Comparison of ENCODE assay signal across 10 cellular contexts in the genomic region with DNA sequence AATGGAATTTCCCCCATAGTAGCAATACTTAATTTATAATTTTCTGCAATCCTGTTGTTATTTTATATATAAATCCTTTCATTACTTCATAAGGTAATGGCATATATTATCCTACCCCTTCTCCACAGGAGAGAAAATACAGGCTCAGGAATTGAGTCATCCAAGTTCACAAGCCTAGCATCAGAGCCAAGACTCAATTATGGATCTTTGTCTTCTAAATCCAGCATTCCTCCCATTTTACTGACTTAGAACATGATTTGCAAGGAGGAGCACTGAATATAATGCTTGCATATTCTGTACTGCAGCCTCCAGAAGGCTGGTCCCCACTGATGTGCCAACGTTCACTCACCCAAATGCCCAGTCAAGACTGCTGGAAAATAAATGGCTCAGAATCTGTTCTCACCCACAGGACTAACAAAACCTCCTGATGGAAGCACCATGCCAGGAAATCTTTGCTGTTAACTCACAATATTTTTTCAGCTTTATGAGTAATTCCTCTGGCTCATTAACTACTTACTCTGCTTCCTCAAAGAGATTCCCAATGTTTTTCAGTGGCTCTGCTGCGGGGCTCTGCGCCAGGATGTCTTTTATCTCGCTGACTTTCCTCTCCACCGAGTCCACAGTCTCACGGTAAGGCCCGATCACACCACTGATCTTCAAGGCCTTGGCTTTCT. TPM values are rescaled to one million over a fixed set of nuclear protein-coding genes. Genes with fewer than 3 reads are reported as not detected.
DNase-seq lines count a peak whose midpoint lies in the region; ATAC-seq and TF ChIP-seq lines count a peak whose summit lies in the region.
"Had no signal": no experiment of that assay in that cellular context is flagged by ENCODE, and none has a peak within 500 bp of the region (broad histone marks: within the 10 kb centered on the region; RNA-seq: fewer than 3 reads in every experiment).

No MANE protein-coding gene starts in this region.

- H3K4me3 ChIP-seq in colonic mucosa (no peak overlapping the region), left lung (no peak overlapping the region), subcutaneous abdominal adipose tissue (ENCODE audit: low read depth in 1 of 5, low read length in 5 of 5) (no peak overlapping the region)
- H3K4me3 ChIP-seq: K562 had no signal

- TF ChIP-seq CTCF in HFFc6 (IDR thresholded peaks at IDR 0.05) (no peak), colonic mucosa (IDR thresholded peaks at IDR 0.05) (no peak), left lung (IDR thresholded peaks at IDR 0.05) (no peak)

- no peaks in the 10 kb centered on the region for H3K9me3 Mint-ChIP-seq in HFFc6
- no peaks in the 10 kb centered on the region for H3K9me3 Mint-ChIP-seq in activated CD4-positive, alpha-beta memory T cell treated with anti-CD3 and anti-CD28 coated beads for 36 hours
- H3K9me3 Mint-ChIP-seq: activated T-cell treated with anti-CD3 and anti-CD28 coated beads, Interleukin-2, amount 50 U/mL, for 4 hours had no signal

- peaks cover 6% of the 10 kb centered on the region; the same call in 1 of the 2 replicates for H3K27me3 Mint-ChIP-seq in HFFc6 (ENCODE audit: insufficient read depth)
- H3K27me3 Mint-ChIP-seq in activated CD4-positive, alpha-beta memory T cell treated with anti-CD3 and anti-CD28 coated beads for 36 hours: no peaks in the 10 kb centered on the region

- H3K4me3 Mint-ChIP-seq in HFFc6: peak overlapping the region; percentile 71
- H3K4me3 Mint-ChIP-seq in activated CD4-positive, alpha-beta memory T cell treated with anti-CD3 and anti-CD28 coated beads for 36 hours: no peak overlapping the region
- H3K4me3 Mint-ChIP-seq: activated T-cell treated with anti-CD3 and anti-CD28 coated beads, Interleukin-2, amount 50 U/mL, for 4 hours had no signal

- H3K27ac Mint-ChIP-seq in HFFc6: peak overlapping the region; percentile 88
- H3K27ac Mint-ChIP-seq in activated CD4-positive, alpha-beta memory T cell treated with anti-CD3 and anti-CD28 coated beads for 36 hours: no peak overlapping the region

- CTCF ChIA-PET in activated CD4-positive, alpha-beta memory T cell treated with anti-CD3 and anti-CD28 coated beads for 36 hours (lab: Charles Lee): no interaction called here

- intact Hi-C loops in colonic mucosa (cut with DNase I): loop anchor here (10.0 kb wide), 1 partner anchor 45 kb away; no protein-coding TSS in a partner anchor
- intact Hi-C loops in left lung (cut with DNase I): no loop called here
- intact Hi-C loops in activated CD4-positive, alpha-beta memory T cell treated with anti-CD3 and anti-CD28 coated beads for 36 hours (cut with micrococcal nuclease): no loop called here

- no peaks in the 10 kb centered on the region for H3K27me3 ChIP-seq in colonic mucosa
- no peaks in the 10 kb centered on the region for H3K27me3 ChIP-seq in left lung
- no peaks in the 10 kb centered on the region for H3K27me3 ChIP-seq in subcutaneous abdominal adipose tissue (ENCODE audit: control insufficient read depth in 5 of 5, insufficient read depth in 4 of 5, low read length in 5 of 5)

- H3K4me1 Mint-ChIP-seq in HFFc6 (ENCODE audit: low read depth): peaks cover 73% of the 10 kb centered on the region
- H3K4me1 Mint-ChIP-seq in activated CD4-positive, alpha-beta memory T cell treated with anti-CD3 and anti-CD28 coated beads for 36 hours (ENCODE audit: low read depth): no peaks in the 10 kb centered on the region

- no peak overlapping the region for H3K9ac ChIP-seq in colonic mucosa (ENCODE audit: low read depth in 2 of 2, low read length in 2 of 2)
- peak overlapping the region in 1 of 5 donors; percentile 25 for H3K9ac ChIP-seq in subcutaneous abdominal adipose tissue (ENCODE audit: low read length in 5 of 5)

- H3K36me3 ChIP-seq in colonic mucosa: peaks cover 12% of the 10 kb centered on the region
- peaks cover 0 to 44% of the 10 kb centered on the region in 2 donors for H3K36me3 ChIP-seq in left lung
- peaks cover 13 to 58% (median 40%) of the 10 kb centered on the region in 5 donors for H3K36me3 ChIP-seq in subcutaneous abdominal adipose tissue (ENCODE audit: control insufficient read depth in 5 of 5, insufficient read depth in 5 of 5, low read length in 5 of 5)

- ATAC-seq in left lung: peak; percentile 42
- ATAC-seq in HG03095 (IDR thresholded peaks at IDR 0.05; ENCODE audit: unreplicated experiment): no peak
- ATAC-seq: activated T-cell treated with anti-CD3 and anti-CD28 coated beads, Interleukin-2, amount 50 U/mL, for 4 hours; K562 had no signal

- peaks cover 45% of the 10 kb centered on the region for H3K36me3 Mint-ChIP-seq in HFFc6 (ENCODE audit: low read depth)
- peaks cover 9% of the 10 kb centered on the region for H3K36me3 Mint-ChIP-seq in activated CD4-positive, alpha-beta memory T cell treated with anti-CD3 and anti-CD28 coated beads for 36 hours

- POLR2A ChIA-PET in activated CD4-positive, alpha-beta memory T cell treated with anti-CD3 and anti-CD28 coated beads for 36 hours (lab: Charles Lee): no interaction called here

- H3K27ac ChIP-seq in colonic mucosa (peak overlapping the region; percentile 55), left lung (peak overlapping the region; percentile 20 to 58), subcutaneous abdominal adipose tissue (ENCODE audit: low read depth, low read length) (peak overlapping the region; percentile 73)

- DNase-seq in HFFc6: peak; percentile 91
- DNase-seq in colonic mucosa: no peak
- no peak for DNase-seq in left lung
- no peak for DNase-seq in activated CD4-positive, alpha-beta memory T cell treated with anti-CD3 and anti-CD28 coated beads for 36 hours
- DNase-seq in SW480 (ENCODE audit: low spot score): no peak
- no peak for DNase-seq in NCI-H2029 treated with DMSO at 0.1 percent for 48 hours (lab: John Stamatoyannopoulos, UW)
- DNase-seq: activated T-cell treated with anti-CD3 and anti-CD28 coated beads, Interleukin-2, amount 50 U/mL, for 4 hours had no signal

- H3K9me3 ChIP-seq in colonic mucosa (no peaks in the 10 kb centered on the region), left lung (no peaks in the 10 kb centered on the region), subcutaneous abdominal adipose tissue (ENCODE audit: control insufficient read depth in 5 of 5, low read length in 5 of 5) (no peaks in the 10 kb centered on the region)

- H3K4me1 ChIP-seq in colonic mucosa (no peaks in the 10 kb centered on the region), left lung (peaks cover 0 to 6% of the 10 kb centered on the region in 2 donors), subcutaneous abdominal adipose tissue (ENCODE audit: control insufficient read depth in 5 of 5, insufficient read depth in 5 of 5, low read length in 5 of 5) (peaks cover 9 to 29% (median 29%) of the 10 kb centered on the region in 5 donors)

RNA-seq across cellular contexts. Expression of a gene that starts 48.6 kb away (rescaled TPM):
- total RNA-seq in HFFc6 (2021; fragmentation: NEBNext Ultra II Directional; extraction: Animal tissue kit (Norgen Biotek cat#: 25700)): 10 to 100 TPM; 76.8 to 87.4 (median 82.5) TPM
- total RNA-seq in colonic mucosa: 100 to 1,000 TPM; 119 to 183 TPM
- 10 to 100 TPM; 61.1 to 68.5 TPM for total RNA-seq in left lung
- total RNA-seq in activated CD4-positive, alpha-beta memory T cell treated with anti-CD3 and anti-CD28 coated beads for 36 hours: 100 to 1,000 TPM; 103 to 116 TPM
